ENCODE assay signal across 20 cellular contexts in the genomic region with DNA sequence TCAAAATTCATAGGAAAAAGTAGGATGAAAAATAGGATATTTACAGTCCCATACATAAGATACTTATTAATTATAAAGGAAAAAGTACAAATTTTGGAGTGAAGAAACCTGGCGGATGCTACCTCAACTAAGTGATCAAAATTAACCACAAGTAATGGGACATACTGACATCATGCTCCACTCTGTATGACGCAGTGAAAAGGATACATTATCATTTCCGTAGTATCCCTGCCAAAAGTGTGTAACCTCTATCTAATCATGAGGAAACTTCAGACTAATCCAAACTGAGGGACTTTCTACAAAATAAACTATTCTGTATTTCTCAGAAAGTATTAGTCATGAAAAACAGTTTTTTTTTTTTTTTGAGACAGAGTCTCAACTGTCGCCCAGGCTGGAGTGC.
A peak's percentile ranks its signal among the peaks of the same experiment; 100 is the strongest.
DNase-seq lines count a peak whose midpoint lies in the region; ATAC-seq and TF ChIP-seq lines count a peak whose summit lies in the region.
"Had no signal": no experiment of that assay in that cellular context is flagged by ENCODE, and none has a peak within 500 bp of the region (broad histone marks: within the 10 kb centered on the region; RNA-seq: fewer than 3 reads in every experiment).

No MANE protein-coding gene starts in this region.

- 78% methylated on average over 4 of the region's 4 CpGs for WGBS in right cardiac atrium
- 93 to 94% (median 94%) methylated on average over 4 of the region's 4 CpGs for WGBS in psoas muscle, 3 donors

- ATAC-seq in right cardiac atrium = peak; percentile 57 to 87
- no peak for ATAC-seq in HG03039 (IDR thresholded peaks at IDR 0.05; ENCODE audit: unreplicated experiment)
- no peak for ATAC-seq in psoas muscle

- H3K9me3 ChIP-seq in right cardiac atrium (ENCODE audit: control insufficient read depth, low read length) (no peaks in the 10 kb centered on the region), left ventricle myocardium inferior (replicated peaks) (no peaks in the 10 kb centered on the region), psoas muscle (no peaks in the 10 kb centered on the region)
- H3K9me3 ChIP-seq: BE2C, MG63, SJSA1 had no signal

- no peaks in the 10 kb centered on the region for H3K27me3 ChIP-seq in right cardiac atrium (ENCODE audit: control insufficient read depth, insufficient read depth)
- no peaks in the 10 kb centered on the region for H3K27me3 ChIP-seq in left ventricle myocardium inferior (ENCODE audit: low read depth)
- H3K27me3 ChIP-seq in psoas muscle (ENCODE audit: insufficient read depth in 3 of 3, low read length in 2 of 3) = no peaks in the 10 kb centered on the region
- H3K27me3 ChIP-seq: BE2C, MG63, SJSA1 had no signal

- H3K36me3 ChIP-seq in left ventricle myocardium inferior (peaks cover 90% of the 10 kb centered on the region), psoas muscle (ENCODE audit: insufficient read depth in 1 of 2, low read depth in 1 of 2) (peaks cover 2 to 86% of the 10 kb centered on the region in 2 donors)

- TF ChIP-seq CTCF in left ventricle myocardium inferior (IDR thresholded peaks at IDR 0.05; ENCODE audit: borderline replicate concordance) (no peak), choroid plexus epithelial cell (conservative IDR thresholded peaks at IDR 0.05; ENCODE audit: low read depth, low read length) (no peak), fibroblast of pulmonary artery (IDR thresholded peaks at IDR 0.05; ENCODE audit: low read length, missing control alignments) (no peak), psoas muscle (IDR thresholded peaks at IDR 0.05) (no peak)

- no peaks in the 10 kb centered on the region for H3K4me1 ChIP-seq in right cardiac atrium (ENCODE audit: control insufficient read depth, insufficient read depth, low read length)
- no peaks in the 10 kb centered on the region for H3K4me1 ChIP-seq in left ventricle myocardium inferior
- H3K4me1 ChIP-seq in psoas muscle = no peaks in the 10 kb centered on the region
- H3K4me1 ChIP-seq: BE2C, SJSA1 had no signal

- H3K27ac ChIP-seq in right cardiac atrium (ENCODE audit: low read length) = no peak overlapping the region
- no peak overlapping the region for H3K27ac ChIP-seq in left ventricle myocardium inferior (replicated peaks)
- no peak overlapping the region for H3K27ac ChIP-seq in psoas muscle
- H3K27ac ChIP-seq: 22Rv1, SJSA1 had no signal

- DNase-seq in right cardiac atrium = no peak
- no peak for DNase-seq in left ventricle myocardium inferior
- DNase-seq in choroid plexus epithelial cell (ENCODE audit: low read depth) = peak; percentile 31
- peak; percentile 94 for DNase-seq in fibroblast of pulmonary artery (ENCODE audit: low read depth)
- no peak for DNase-seq in activated T-cell treated with anti-CD3 and anti-CD28 coated beads, Interleukin-2, amount 50 U/mL, for 48 hours
- no peak for DNase-seq in SHP77 (lab: John Stamatoyannopoulos, UW)
- no peak for DNase-seq in psoas muscle
- DNase-seq: BE2C; CD4-positive, CD25-positive, alpha-beta regulatory T cell; DMS79; MG63; NCI-H1417; NCI-H1694 treated with DMSO at 0.1 percent for 48 hours; NCI-H2081 treated with DMSO at 0.1 percent for 48 hours; NCI-H446; NCI-H526 treated with DMSO at 0.1 percent for 48 hours; OCI-M1 had no signal

- intact Hi-C loops in right cardiac atrium (cut with DNase I) (no loop called here), left ventricle myocardium inferior (cut with micrococcal nuclease) (no loop called here), psoas muscle (cut with DNase I) (no loop called here)

- H3K4me3 ChIP-seq in right cardiac atrium (ENCODE audit: low read length) (no peak overlapping the region), left ventricle myocardium inferior (no peak overlapping the region), choroid plexus epithelial cell (ENCODE audit: low read depth, low read length) (no peak overlapping the region), fibroblast of pulmonary artery (replicated peaks; ENCODE audit: low read depth, low read length) (no peak overlapping the region), psoas muscle (no peak overlapping the region)
- H3K4me3 ChIP-seq: MG63, SJSA1 had no signal

Comparison
In these comparisons a context has a peak if more than half of its experiments do, and no peak if none do; other contexts are left out.
1. ATAC-seq: peak in right cardiac atrium (2 of 2); none in HG03039 (single experiment) and psoas muscle (0 of 4).
2. DNase-seq: peak in choroid plexus epithelial cell (single experiment) and fibroblast of pulmonary artery (single experiment); none in right cardiac atrium (0 of 3), left ventricle myocardium inferior (single experiment), activated T-cell treated with anti-CD3 and anti-CD28 coated beads, Interleukin-2, amount 50 U/mL, for 48 hours (0 of 2), SHP77 (0 of 2) and psoas muscle (0 of 2).